8 cellular contexts compared by ENCODE assay signal in the genomic region with DNA sequence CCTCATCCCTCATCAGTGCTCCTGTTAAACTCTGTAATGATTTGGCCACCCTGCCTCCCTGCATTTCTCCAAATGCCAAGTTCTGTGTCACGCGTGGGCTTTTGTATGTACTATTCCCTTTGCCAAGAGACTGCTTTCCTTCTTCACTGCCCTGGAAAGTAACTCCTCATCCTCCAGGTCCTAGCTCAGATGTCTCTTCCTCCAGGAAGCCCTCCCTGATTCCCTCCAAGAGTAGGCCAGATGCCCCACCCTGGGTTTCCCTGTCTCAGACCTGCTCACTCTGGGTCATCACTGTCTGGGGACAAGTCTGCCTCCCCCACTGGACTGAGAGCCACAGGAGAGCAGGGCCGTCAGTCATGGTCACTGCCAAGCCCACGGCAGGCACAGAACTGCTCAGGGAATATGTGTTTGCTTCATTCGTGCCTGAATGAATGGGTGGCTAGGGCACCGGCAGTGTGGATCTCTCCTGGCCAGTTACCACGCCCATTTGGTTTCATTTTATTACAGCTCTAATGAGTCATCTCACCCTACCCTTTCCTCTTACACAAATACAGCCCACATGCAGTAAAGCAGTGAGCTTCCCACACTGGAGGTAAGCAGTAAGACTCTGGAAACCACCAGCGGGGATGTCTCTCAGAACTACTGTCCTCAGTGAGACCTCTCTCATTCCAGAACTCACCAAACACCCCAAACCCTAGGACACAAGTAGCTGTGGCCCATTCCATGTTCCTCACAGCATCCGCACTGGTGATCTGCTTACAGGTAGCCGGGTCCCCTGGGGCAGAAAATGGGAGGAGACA. TPM values are rescaled to one million over a fixed set of nuclear protein-coding genes. Genes with fewer than 3 reads are reported as not detected.
DNase-seq lines count a peak whose midpoint lies in the region; ATAC-seq and TF ChIP-seq lines count a peak whose summit lies in the region.

No MANE protein-coding gene starts in this region.

- H3K27me3 ChIP-seq in Loucy (ENCODE audit: insufficient read depth, low read length, poor library complexity, severe bottlenecking) (no peaks in the 10 kb centered on the region), endodermal cell (ENCODE audit: control insufficient read depth, insufficient read depth, low read length, poor library complexity, severe bottlenecking) (no peaks in the 10 kb centered on the region)

- H3K9ac ChIP-seq in Loucy (ENCODE audit: low read depth, low read length, poor library complexity, severe bottlenecking) (peak overlapping the region; percentile 24), endodermal cell (ENCODE audit: extremely low read depth, low read length, poor library complexity, severe bottlenecking) (no peak overlapping the region)

- H3K9me2 ChIP-seq in Loucy (replicated peaks; ENCODE audit: low read depth, low read length), result no peaks in the 10 kb centered on the region

- peak overlapping the region; percentile 75 for H3K4me2 ChIP-seq in Loucy (ENCODE audit: low read depth, low read length, poor library complexity, severe bottlenecking)

- H3K4me3 ChIP-seq in Loucy (ENCODE audit: low read length, poor library complexity, severe bottlenecking) (peak overlapping the region; percentile 22), endodermal cell (ENCODE audit: low read length) (no peak overlapping the region)

- peak overlapping the region; percentile 52 to 60 for H3K4me3 Mint-ChIP-seq in stimulated activated naive CD8-positive, alpha-beta T cell treated with anti-CD3 and anti-CD28 coated beads, Interleukin-15, amount 100 ng/mL, for 72 hours
- no peak overlapping the region for H3K4me3 Mint-ChIP-seq in endodermal cell

- peaks cover 31% of the 10 kb centered on the region for H3K4me1 Mint-ChIP-seq in stimulated activated naive CD8-positive, alpha-beta T cell treated with anti-CD3 and anti-CD28 coated beads, Interleukin-15, amount 100 ng/mL, for 72 hours
- H3K4me1 Mint-ChIP-seq in endodermal cell, result peaks cover 4% of the 10 kb centered on the region

- H3F3A ChIP-seq in Loucy (ENCODE audit: low read depth), result peaks cover 5% of the 10 kb centered on the region; the same call in 1 of the 2 replicates

- ATAC-seq in activated naive CD4-positive, alpha-beta T cell treated with anti-CD3 and anti-CD28 coated beads, Interleukin-2, amount 50 U/mL, for 72 hours, result peak; percentile 87 to 96
- ATAC-seq in stimulated activated naive CD8-positive, alpha-beta T cell treated with anti-CD3 and anti-CD28 coated beads, Interleukin-15, amount 100 ng/mL, for 72 hours, result peak; percentile 95

- H3K27me3 Mint-ChIP-seq in stimulated activated naive CD8-positive, alpha-beta T cell treated with anti-CD3 and anti-CD28 coated beads, Interleukin-15, amount 100 ng/mL, for 72 hours, result no peaks in the 10 kb centered on the region
- H3K27me3 Mint-ChIP-seq in endodermal cell (ENCODE audit: insufficient read depth), result no peaks in the 10 kb centered on the region

- WGBS in endodermal cell (ENCODE audit: insufficient coverage in 1 of 2, insufficient read length in 1 of 2), 2 experiments, result 94 to 95% methylated on average over 9 to 10 of the region's 10 CpGs

- peaks cover 16 to 59% of the 10 kb centered on the region in 2 donors for H3K36me3 Mint-ChIP-seq in activated naive CD4-positive, alpha-beta T cell treated with anti-CD3 and anti-CD28 coated beads, Interleukin-2, amount 50 U/mL, for 72 hours
- H3K36me3 Mint-ChIP-seq in endodermal cell (ENCODE audit: low read depth), result peaks cover 52% of the 10 kb centered on the region

- peak; percentile 73 for DNase-seq in activated effector memory CD4-positive, alpha-beta T cell treated with anti-CD3 and anti-CD28 coated beads, Interleukin-2, amount 50 U/mL, for 16 hours
- DNase-seq in activated effector memory CD4-positive, alpha-beta T cell treated with Interleukin-2 at 50 U/mL for 16 hours, result no peak
- peak; percentile 54 to 68 for DNase-seq in activated naive CD4-positive, alpha-beta T cell treated with anti-CD3 and anti-CD28 coated beads, Interleukin-2, amount 50 U/mL, for 72 hours (ENCODE audit: low spot score in 2 of 2)
- DNase-seq in iris pigment epithelial cell (ENCODE audit: low read depth) (peak; percentile 96), endodermal cell (no peak), mesenteric fat pad (ENCODE audit: low spot score) (no peak)
- DNase-seq in stimulated activated naive CD8-positive, alpha-beta T cell treated with anti-CD3 and anti-CD28 coated beads, Interleukin-15, amount 100 ng/mL, for 72 hours, result peak in 1 of 2 donors; percentile 66

- H2AFZ ChIP-seq in Loucy (ENCODE audit: low read length), result no peak overlapping the region

- TF ChIP-seq CTCF in Loucy (conservative IDR thresholded peaks at IDR 0.05; ENCODE audit: low read length) (no peak), endodermal cell (conservative IDR thresholded peaks at IDR 0.05) (no peak)

- peaks cover 12% of the 10 kb centered on the region for H3K4me1 ChIP-seq in Loucy (ENCODE audit: insufficient read depth, low read length, poor library complexity, severe bottlenecking)
- no peaks in the 10 kb centered on the region for H3K4me1 ChIP-seq in endodermal cell (ENCODE audit: control insufficient read depth, insufficient read depth, low read length)

- peak overlapping the region; percentile 83 to 93 for H3K27ac Mint-ChIP-seq in activated naive CD4-positive, alpha-beta T cell treated with anti-CD3 and anti-CD28 coated beads, Interleukin-2, amount 50 U/mL, for 72 hours
- H3K27ac Mint-ChIP-seq in stimulated activated naive CD8-positive, alpha-beta T cell treated with anti-CD3 and anti-CD28 coated beads, Interleukin-15, amount 100 ng/mL, for 72 hours, result peak overlapping the region; percentile 94 to 95
- no peak overlapping the region for H3K27ac Mint-ChIP-seq in endodermal cell

- H3K79me2 ChIP-seq in Loucy (ENCODE audit: insufficient read depth, low read length), result no peaks in the 10 kb centered on the region

- H3K27ac ChIP-seq in endodermal cell (ENCODE audit: low read depth, low read length), result no peak overlapping the region

- H3K9me3 Mint-ChIP-seq in activated naive CD4-positive, alpha-beta T cell treated with anti-CD3 and anti-CD28 coated beads, Interleukin-2, amount 50 U/mL, for 72 hours, result peaks cover 0 to 5% of the 10 kb centered on the region in 2 donors
- H3K9me3 Mint-ChIP-seq in stimulated activated naive CD8-positive, alpha-beta T cell treated with anti-CD3 and anti-CD28 coated beads, Interleukin-15, amount 100 ng/mL, for 72 hours, result peaks cover 7 to 8% of the 10 kb centered on the region in 2 donors
- H3K9me3 Mint-ChIP-seq in endodermal cell, result peaks cover 4% of the 10 kb centered on the region

- H3K9me3 ChIP-seq in Loucy (ENCODE audit: insufficient read depth, low read depth, low read length) (no peaks in the 10 kb centered on the region), endodermal cell (ENCODE audit: control insufficient read depth, low read length) (peaks cover 5% of the 10 kb centered on the region)

- H4K20me1 ChIP-seq in Loucy (ENCODE audit: insufficient read depth, low read length, poor library complexity, severe bottlenecking), result no peaks in the 10 kb centered on the region

- peaks cover 22% of the 10 kb centered on the region; the same call in 1 of the 2 replicates for H3K36me3 ChIP-seq in Loucy (ENCODE audit: insufficient read depth, low read length)
- H3K36me3 ChIP-seq in endodermal cell (ENCODE audit: control insufficient read depth, insufficient read depth, low read length), result peaks cover 37% of the 10 kb centered on the region

RNA-seq across cellular contexts. Expression of a gene that starts 12.1 kb away (rescaled TPM):
- total RNA-seq in activated naive CD4-positive, alpha-beta T cell treated with anti-CD3 and anti-CD28 coated beads, Interleukin-2, amount 50 U/mL, for 72 hours, result under 1 TPM in 1 of 2 donors, not detected in 1; 0.09 TPM
- not detected for total RNA-seq in endodermal cell
- 0.32 TPM for polyA plus RNA-seq in endodermal cell (2013, experiment 1 of 2)
- polyA plus RNA-seq in endodermal cell (2013, experiment 2 of 2), result not detected
- 32.7 TPM for total RNA-seq in mesenteric fat pad

RNA-seq across cellular contexts. Expression of a gene that starts 25.1 kb away (rescaled TPM):
- total RNA-seq in activated naive CD4-positive, alpha-beta T cell treated with anti-CD3 and anti-CD28 coated beads, Interleukin-2, amount 50 U/mL, for 72 hours, result 100 to 1,000 TPM; 142 to 161 TPM
- total RNA-seq in endodermal cell (10 to 100 TPM; 42.9 to 79.3 TPM), mesenteric fat pad (33.6 TPM)
- polyA plus RNA-seq in endodermal cell (2013, experiment 1 of 2), result 25.9 TPM
- polyA plus RNA-seq in endodermal cell (2013, experiment 2 of 2), result 26.3 TPM

RNA-seq across cellular contexts. Expression of a gene that starts 29.5 kb away (rescaled TPM):
- 10 to 100 TPM; 16.6 to 16.7 TPM for total RNA-seq in activated naive CD4-positive, alpha-beta T cell treated with anti-CD3 and anti-CD28 coated beads, Interleukin-2, amount 50 U/mL, for 72 hours
- total RNA-seq in endodermal cell (10 to 100 TPM; 12.9 to 15.4 TPM), mesenteric fat pad (12.5 TPM)
- 9.3 TPM for polyA plus RNA-seq in endodermal cell (2013, experiment 1 of 2)
- 10.7 TPM for polyA plus RNA-seq in endodermal cell (2013, experiment 2 of 2)

RNA-seq across cellular contexts. Expression of a gene that starts 53.9 kb away (rescaled TPM):
- 10 to 100 TPM in 1 of 2 donors, 1 to 10 TPM in 1; 7.0 to 15.7 TPM for total RNA-seq in activated naive CD4-positive, alpha-beta T cell treated with anti-CD3 and anti-CD28 coated beads, Interleukin-2, amount 50 U/mL, for 72 hours
- total RNA-seq in endodermal cell (10 to 100 TPM; 10.8 to 14.6 TPM), mesenteric fat pad (7.1 TPM)
- polyA plus RNA-seq in endodermal cell (2013, experiment 1 of 2), result 3.5 TPM
- 3.0 TPM for polyA plus RNA-seq in endodermal cell (2013, experiment 2 of 2)

Comparison
In these comparisons a context has a peak if more than half of its experiments do, and no peak if none do; other contexts are left out.
1. DNase-seq: peak in activated effector memory CD4-positive, alpha-beta T cell treated with anti-CD3 and anti-CD28 coated beads, Interleukin-2, amount 50 U/mL, for 16 hours (single experiment), activated naive CD4-positive, alpha-beta T cell treated with anti-CD3 and anti-CD28 coated beads, Interleukin-2, amount 50 U/mL, for 72 hours (2 of 2) and iris pigment epithelial cell (single experiment); none in activated effector memory CD4-positive, alpha-beta T cell treated with Interleukin-2 at 50 U/mL for 16 hours (single experiment), endodermal cell (single experiment) and mesenteric fat pad (single experiment).
2. RNA of a gene that starts 12.1 kb away (total RNA-seq): 32.7 TPM in mesenteric fat pad (single experiment); 0.09 TPM in activated naive CD4-positive, alpha-beta T cell treated with anti-CD3 and anti-CD28 coated beads, Interleukin-2, amount 50 U/mL, for 72 hours and not detected in endodermal cell; every median in the first group is over 10 times any median in the second.